Comparison of ENCODE assay signal across 24 cellular contexts in the genomic region with DNA sequence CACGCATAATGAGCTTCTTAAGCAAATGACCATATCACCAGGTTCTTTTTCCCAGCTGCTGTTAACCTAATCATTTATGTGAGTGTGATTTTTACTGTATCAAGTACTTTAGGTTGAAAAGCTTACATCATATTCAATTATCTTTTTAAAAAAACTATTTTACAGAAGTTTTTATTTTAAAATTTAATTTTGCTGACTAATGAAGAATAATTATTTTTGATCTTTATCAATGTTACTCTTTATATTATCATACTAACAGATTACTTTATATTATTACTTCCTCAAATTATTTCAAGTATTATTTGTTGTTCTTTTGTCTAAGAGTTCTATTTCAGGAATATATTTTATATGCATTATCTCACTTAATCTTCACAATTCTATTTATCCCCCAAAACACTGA.
"Had no signal": no experiment of that assay in that cellular context is flagged by ENCODE, and none has a peak within 500 bp of the region (broad histone marks: within the 10 kb centered on the region; RNA-seq: fewer than 3 reads in every experiment).

No MANE protein-coding gene starts in this region.

- H3K27me3 ChIP-seq: Peyer's patch had no signal

- H3K36me3 ChIP-seq: Peyer's patch had no signal

- H3K27me3 Mint-ChIP-seq: activated naive CD8-positive, alpha-beta T cell; T-helper 17 cell had no signal

- DNase-seq: activated CD4-positive, alpha-beta T cell treated with anti-CD3 and anti-CD28 coated beads for 48 hours; activated CD4-positive, alpha-beta T cell treated with anti-CD3 and anti-CD28 coated beads, Interleukin-2, amount 50 U/mL, for 4 hours; activated CD4-positive, CD25-positive, alpha-beta regulatory T cell treated with anti-CD3 and anti-CD28 coated beads, Interleukin-2, amount 50 U/mL, for 72 hours; activated CD8-positive, alpha-beta memory T cell treated with anti-CD3 and anti-CD28 coated beads, Interleukin-2, amount 50 U/mL, for 48 hours; activated CD8-positive, alpha-beta T cell treated with anti-CD3 and anti-CD28 coated beads, Interleukin-2, amount 10 ng/mL, durations not matched to agents 7 days and 5 days; activated effector memory CD4-positive, alpha-beta T cell treated with Interleukin-2 at 50 U/mL for 16 hours; activated naive CD4-positive, alpha-beta T cell treated with anti-CD3 and anti-CD28 coated beads for 36 hours; activated T-cell treated with anti-CD3 and anti-CD28 coated beads, Interleukin-2, amount 50 U/mL, for 1 hour; amygdala; NCI-H1105 treated with DMSO at 0.1 percent for 48 hours; NCI-H1436 treated with DMSO at 0.1 percent for 48 hours; NCI-H187; NCI-H2081; NCI-H446; NCI-H524; Peyer's patch; SHP77 treated with DMSO at 0.1 percent for 48 hours; T-helper 17 cell; T-helper 9 cell had no signal

- ATAC-seq: activated CD8-positive, alpha-beta T cell treated with anti-CD3 and anti-CD28 coated beads, Interleukin-2, amount 10 ng/mL, durations not matched to agents 7 days and 5 days; T-helper 17 cell; WTC11 had no signal

- H3K4me3 ChIP-seq: Peyer's patch had no signal

- H3K9me3 Mint-ChIP-seq: activated naive CD4-positive, alpha-beta T cell treated with anti-CD3 and anti-CD28 coated beads for 36 hours; brain; WTC11 had no signal

- H3K36me3 Mint-ChIP-seq: activated naive CD8-positive, alpha-beta T cell; brain had no signal

- H3K27ac ChIP-seq: Peyer's patch had no signal

- H3K27ac Mint-ChIP-seq: activated CD8-positive, alpha-beta T cell treated with anti-CD3 and anti-CD28 coated beads, Interleukin-2, amount 10 ng/mL, durations not matched to agents 7 days and 5 days; activated naive CD4-positive, alpha-beta T cell treated with anti-CD3 and anti-CD28 coated beads for 36 hours; activated naive CD8-positive, alpha-beta T cell; activated T-helper 1 cell treated with anti-CD3 and anti-CD28 coated beads, Interleukin-12 subunit alpha, Interleukin-12 subunit beta, Interleukin-2, Interleukin-4 antibody, amounts not matched to agents 30 ng/mL and 10 ng/mL and 1 ng/mL, durations not matched to agents 14 hours and 24 hours and 36 hours; brain; T-helper 17 cell; WTC11 had no signal

- H3K9me3 ChIP-seq: Peyer's patch had no signal

- H3K4me1 Mint-ChIP-seq: T-helper 17 cell, WTC11 had no signal

- H3K4me3 Mint-ChIP-seq: activated CD8-positive, alpha-beta T cell treated with anti-CD3 and anti-CD28 coated beads, Interleukin-2, amount 10 ng/mL, durations not matched to agents 7 days and 5 days; activated naive CD4-positive, alpha-beta T cell treated with anti-CD3 and anti-CD28 coated beads for 36 hours; activated naive CD8-positive, alpha-beta T cell; activated T-helper 1 cell treated with anti-CD3 and anti-CD28 coated beads, Interleukin-12 subunit alpha, Interleukin-12 subunit beta, Interleukin-2, Interleukin-4 antibody, amounts not matched to agents 30 ng/mL and 10 ng/mL and 1 ng/mL, durations not matched to agents 14 hours and 24 hours and 36 hours; brain; T-helper 17 cell; WTC11 had no signal

- H3K4me1 ChIP-seq: Peyer's patch had no signal

- FAIRE-seq: astrocyte had no signal
